Comparison of ENCODE assay signal across 16 cellular contexts in the genomic region with DNA sequence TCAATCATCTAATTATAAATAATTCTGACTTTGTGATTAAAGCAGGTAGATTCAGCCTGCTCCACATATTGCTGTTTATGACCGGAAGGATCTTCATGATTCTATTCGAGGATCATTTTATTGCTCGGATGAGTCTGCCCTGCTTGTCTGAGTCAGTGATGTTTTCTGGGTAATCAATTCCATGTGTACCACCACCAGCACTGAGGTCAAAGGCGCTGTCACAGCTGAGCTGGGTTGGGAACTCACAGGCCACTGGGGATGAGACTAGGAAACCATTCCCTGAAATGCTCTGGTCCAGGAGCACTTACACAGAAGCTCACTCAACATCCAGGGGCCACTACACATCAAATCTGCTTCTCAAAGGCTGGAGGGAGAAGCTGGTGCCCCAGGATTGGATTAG. TPM values are rescaled to one million over a fixed set of nuclear protein-coding genes. Genes with fewer than 3 reads are reported as not detected.
DNase-seq lines count a peak whose midpoint lies in the region; ATAC-seq and TF ChIP-seq lines count a peak whose summit lies in the region.
"Had no signal": no experiment of that assay in that cellular context is flagged by ENCODE, and none has a peak within 500 bp of the region (broad histone marks: within the 10 kb centered on the region; RNA-seq: fewer than 3 reads in every experiment).

No MANE protein-coding gene starts in this region.

- TF ChIP-seq CTCF in AG09309 (IDR thresholded peaks at IDR 0.05; ENCODE audit: control insufficient read depth, insufficient read depth, low read depth, low read length, missing control alignments): no peak

- peak; percentile 42 for ATAC-seq in SK-N-SH treated with all-trans-retinoic acid at 6 μM for 48 hours
- no peak for ATAC-seq in GM18858 (IDR thresholded peaks at IDR 0.05; ENCODE audit: unreplicated experiment)
- ATAC-seq: A549 had no signal

- no peak overlapping the region for H3K18ac ChIP-seq in mesenchymal stem cell (ENCODE audit: low read depth in 1 of 2, low read length in 2 of 2)

- H3K27ac ChIP-seq in mesenchymal stem cell (ENCODE audit: low read length, poor library complexity, severe bottlenecking): no peak overlapping the region
- H3K27ac ChIP-seq: A549 had no signal

- H2BK12ac ChIP-seq in mesenchymal stem cell (ENCODE audit: low read length in 2 of 2): no peak overlapping the region

- DNase-seq in AG09309 (ENCODE audit: low read depth) (peak; percentile 58), GM03348 (ENCODE audit: low spot score) (peak; percentile 67), mesenchymal stem cell (no peak), T-helper 2 cell (no peak), NCI-H1092 treated with DMSO at 0.1 percent for 48 hours (lab: John Stamatoyannopoulos, UW) (no peak)
- DNase-seq in stimulated activated CD4-positive, alpha-beta T cell treated with anti-CD3 and anti-CD28 coated beads, Interleukin-4, amount 100 ng/mL, for 1 hour: no peak
- DNase-seq: COR-L47, NCI-H1436, NCI-H2029, NCI-H2171 treated with DMSO at 0.1 percent for 48 hours, NCI-H748 treated with DMSO at 0.1 percent for 48 hours, OCI-M1, SHP77 treated with DMSO at 0.1 percent for 48 hours had no signal

- H2BK15ac ChIP-seq in mesenchymal stem cell (ENCODE audit: low read depth, poor library complexity, severe bottlenecking): no peak overlapping the region

- H3K36me3 ChIP-seq in mesenchymal stem cell (ENCODE audit: control insufficient read depth in 1 of 2, insufficient read depth in 2 of 2, low read depth in 1 of 2, low read length in 2 of 2): peaks cover 9 to 14% of the 10 kb centered on the region in 2 experiments

- H3K23ac ChIP-seq in mesenchymal stem cell (ENCODE audit: low read length in 2 of 2): no peak overlapping the region

- WGBS in mesenchymal stem cell: 96% methylated on average over 4 of the region's 4 CpGs

- H3K9me3 ChIP-seq in mesenchymal stem cell (ENCODE audit: control insufficient read depth, low read length): no peaks in the 10 kb centered on the region
- H3K9me3 ChIP-seq: A549 had no signal

- H3K14ac ChIP-seq in mesenchymal stem cell (ENCODE audit: low read length in 2 of 2): no peak overlapping the region

- H3K4me3 ChIP-seq in AG09309 (ENCODE audit: control insufficient read depth, low read depth, low read length) (no peak overlapping the region), mesenchymal stem cell (ENCODE audit: insufficient read depth in 1 of 2, low read depth in 1 of 2, low read length in 2 of 2) (no peak overlapping the region)
- H3K4me3 ChIP-seq: A549 had no signal

- peaks cover 6% of the 10 kb centered on the region for H3K4me1 ChIP-seq in mesenchymal stem cell (ENCODE audit: control insufficient read depth, insufficient read depth, low read depth, low read length)
- H3K4me1 ChIP-seq: A549 had no signal

- H3K4me2 ChIP-seq in mesenchymal stem cell (ENCODE audit: low read length, poor library complexity, severe bottlenecking): no peak overlapping the region
- H3K4me2 ChIP-seq: A549 had no signal

- no peak overlapping the region for H2BK5ac ChIP-seq in mesenchymal stem cell (ENCODE audit: low read depth, low read length, poor library complexity, severe bottlenecking)

- no peak overlapping the region for H2AK5ac ChIP-seq in mesenchymal stem cell (ENCODE audit: low read length, severe bottlenecking)

- H4K91ac ChIP-seq in mesenchymal stem cell (ENCODE audit: low read length): no peak overlapping the region

- no peaks in the 10 kb centered on the region for H3K27me3 ChIP-seq in mesenchymal stem cell (ENCODE audit: control insufficient read depth in 1 of 2, insufficient read depth in 1 of 2, low read length in 2 of 2)

- H3K4ac ChIP-seq in mesenchymal stem cell (ENCODE audit: low read depth in 1 of 2, low read length in 2 of 2): no peak overlapping the region

- no peak overlapping the region for H4K8ac ChIP-seq in mesenchymal stem cell (ENCODE audit: low read length)

- no peaks in the 10 kb centered on the region for H3K79me1 ChIP-seq in mesenchymal stem cell (replicated peaks; ENCODE audit: low read length, poor library complexity, severe bottlenecking)

- H2BK120ac ChIP-seq in mesenchymal stem cell (ENCODE audit: low read depth, low read length): no peak overlapping the region

- peak overlapping the region; percentile 29 for H3K9ac ChIP-seq in mesenchymal stem cell (ENCODE audit: low read length)

- no peak overlapping the region for H2AFZ ChIP-seq in mesenchymal stem cell (ENCODE audit: low read depth, low read length)

TF ChIP-seq in SK-N-SH treated with all-trans-retinoic acid at 6 μM for 48 hours, 23 proteins besides CTCF, POLR2A, EP300 and RAD21:
- no peak for TF ChIP-seq SNAI2 (CRISPR knock-in tag; IDR thresholded peaks at IDR 0.05)
- TF ChIP-seq TCF4 (CRISPR knock-in tag; IDR thresholded peaks at IDR 0.05; ENCODE audit: borderline replicate concordance): no peak
- TF ChIP-seq BACH2 (CRISPR knock-in tag; IDR thresholded peaks at IDR 0.05; ENCODE audit: borderline replicate concordance): no peak
- TF ChIP-seq PPARA (CRISPR knock-in tag; IDR thresholded peaks at IDR 0.05; ENCODE audit: borderline replicate concordance): no peak
- no peak for TF ChIP-seq ARNTL (CRISPR knock-in tag; IDR thresholded peaks at IDR 0.05; ENCODE audit: borderline replicate concordance, low read depth)
- no peak for TF ChIP-seq ZFP30 (CRISPR knock-in tag; IDR thresholded peaks at IDR 0.05)
- TF ChIP-seq, protein P1, sequence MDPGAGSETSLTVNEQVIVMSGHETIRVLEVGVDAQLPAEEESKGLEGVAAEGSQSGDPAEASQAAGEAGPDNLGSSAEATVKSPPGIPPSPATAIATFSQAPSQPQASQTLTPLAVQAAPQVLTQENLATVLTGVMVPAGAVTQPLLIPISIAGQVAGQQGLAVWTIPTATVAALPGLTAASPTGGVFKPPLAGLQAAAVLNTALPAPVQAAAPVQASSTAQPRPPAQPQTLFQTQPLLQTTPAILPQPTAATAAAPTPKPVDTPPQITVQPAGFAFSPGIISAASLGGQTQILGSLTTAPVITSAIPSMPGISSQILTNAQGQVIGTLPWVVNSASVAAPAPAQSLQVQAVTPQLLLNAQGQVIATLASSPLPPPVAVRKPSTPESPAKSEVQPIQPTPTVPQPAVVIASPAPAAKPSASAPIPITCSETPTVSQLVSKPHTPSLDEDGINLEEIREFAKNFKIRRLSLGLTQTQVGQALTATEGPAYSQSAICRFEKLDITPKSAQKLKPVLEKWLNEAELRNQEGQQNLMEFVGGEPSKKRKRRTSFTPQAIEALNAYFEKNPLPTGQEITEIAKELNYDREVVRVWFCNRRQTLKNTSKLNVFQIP (CRISPR knock-in tag; IDR thresholded peaks at IDR 0.05; ENCODE audit: borderline replicate concordance, low read depth): no peak
- no peak for TF ChIP-seq ESRRG (CRISPR knock-in tag; IDR thresholded peaks at IDR 0.05)
- no peak for TF ChIP-seq ZFP3 (CRISPR knock-in tag; IDR thresholded peaks at IDR 0.05)
- no peak for TF ChIP-seq ISL1 (CRISPR knock-in tag; IDR thresholded peaks at IDR 0.05)
- TF ChIP-seq, protein P2, sequence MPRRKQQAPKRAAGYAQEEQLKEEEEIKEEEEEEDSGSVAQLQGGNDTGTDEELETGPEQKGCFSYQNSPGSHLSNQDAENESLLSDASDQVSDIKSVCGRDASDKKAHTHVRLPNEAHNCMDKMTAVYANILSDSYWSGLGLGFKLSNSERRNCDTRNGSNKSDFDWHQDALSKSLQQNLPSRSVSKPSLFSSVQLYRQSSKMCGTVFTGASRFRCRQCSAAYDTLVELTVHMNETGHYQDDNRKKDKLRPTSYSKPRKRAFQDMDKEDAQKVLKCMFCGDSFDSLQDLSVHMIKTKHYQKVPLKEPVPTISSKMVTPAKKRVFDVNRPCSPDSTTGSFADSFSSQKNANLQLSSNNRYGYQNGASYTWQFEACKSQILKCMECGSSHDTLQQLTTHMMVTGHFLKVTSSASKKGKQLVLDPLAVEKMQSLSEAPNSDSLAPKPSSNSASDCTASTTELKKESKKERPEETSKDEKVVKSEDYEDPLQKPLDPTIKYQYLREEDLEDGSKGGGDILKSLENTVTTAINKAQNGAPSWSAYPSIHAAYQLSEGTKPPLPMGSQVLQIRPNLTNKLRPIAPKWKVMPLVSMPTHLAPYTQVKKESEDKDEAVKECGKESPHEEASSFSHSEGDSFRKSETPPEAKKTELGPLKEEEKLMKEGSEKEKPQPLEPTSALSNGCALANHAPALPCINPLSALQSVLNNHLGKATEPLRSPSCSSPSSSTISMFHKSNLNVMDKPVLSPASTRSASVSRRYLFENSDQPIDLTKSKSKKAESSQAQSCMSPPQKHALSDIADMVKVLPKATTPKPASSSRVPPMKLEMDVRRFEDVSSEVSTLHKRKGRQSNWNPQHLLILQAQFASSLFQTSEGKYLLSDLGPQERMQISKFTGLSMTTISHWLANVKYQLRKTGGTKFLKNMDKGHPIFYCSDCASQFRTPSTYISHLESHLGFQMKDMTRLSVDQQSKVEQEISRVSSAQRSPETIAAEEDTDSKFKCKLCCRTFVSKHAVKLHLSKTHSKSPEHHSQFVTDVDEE (CRISPR knock-in tag; IDR thresholded peaks at IDR 0.05): no peak
- no peak for TF ChIP-seq GLIS3 (CRISPR knock-in tag; IDR thresholded peaks at IDR 0.05)
- TF ChIP-seq ZNF8 (CRISPR knock-in tag; IDR thresholded peaks at IDR 0.05): no peak
- no peak for TF ChIP-seq RARB (CRISPR knock-in tag; IDR thresholded peaks at IDR 0.05)
- TF ChIP-seq, protein P3, sequence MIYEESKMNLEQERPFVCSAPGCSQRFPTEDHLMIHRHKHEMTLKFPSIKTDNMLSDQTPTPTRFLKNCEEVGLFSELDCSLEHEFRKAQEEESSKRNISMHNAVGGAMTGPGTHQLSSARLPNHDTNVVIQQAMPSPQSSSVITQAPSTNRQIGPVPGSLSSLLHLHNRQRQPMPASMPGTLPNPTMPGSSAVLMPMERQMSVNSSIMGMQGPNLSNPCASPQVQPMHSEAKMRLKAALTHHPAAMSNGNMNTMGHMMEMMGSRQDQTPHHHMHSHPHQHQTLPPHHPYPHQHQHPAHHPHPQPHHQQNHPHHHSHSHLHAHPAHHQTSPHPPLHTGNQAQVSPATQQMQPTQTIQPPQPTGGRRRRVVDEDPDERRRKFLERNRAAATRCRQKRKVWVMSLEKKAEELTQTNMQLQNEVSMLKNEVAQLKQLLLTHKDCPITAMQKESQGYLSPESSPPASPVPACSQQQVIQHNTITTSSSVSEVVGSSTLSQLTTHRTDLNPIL (CRISPR knock-in tag; IDR thresholded peaks at IDR 0.05; ENCODE audit: low read depth): no peak
- no peak for TF ChIP-seq OSR1 (CRISPR knock-in tag; IDR thresholded peaks at IDR 0.05)
- TF ChIP-seq ZC3H10 (CRISPR knock-in tag; IDR thresholded peaks at IDR 0.05): no peak

RNA-seq across cellular contexts. Expression of a gene that starts 30.4 kb away (rescaled TPM):
- polyA plus RNA-seq in mesenchymal stem cell (2013, experiment 1 of 2): 2.8 TPM
- 3.3 TPM for polyA plus RNA-seq in mesenchymal stem cell (2013, experiment 2 of 2)

Comparison
In these comparisons a context has a peak if more than half of its experiments do, and no peak if none do; other contexts are left out.
1. DNase-seq: peak in AG09309 (single experiment) and GM03348 (single experiment); none in mesenchymal stem cell (single experiment), stimulated activated CD4-positive, alpha-beta T cell treated with anti-CD3 and anti-CD28 coated beads, Interleukin-4, amount 100 ng/mL, for 1 hour (single experiment), T-helper 2 cell (0 of 5) and NCI-H1092 treated with DMSO at 0.1 percent for 48 hours (single experiment).